24 cellular contexts compared by ENCODE assay signal in the genomic region with DNA sequence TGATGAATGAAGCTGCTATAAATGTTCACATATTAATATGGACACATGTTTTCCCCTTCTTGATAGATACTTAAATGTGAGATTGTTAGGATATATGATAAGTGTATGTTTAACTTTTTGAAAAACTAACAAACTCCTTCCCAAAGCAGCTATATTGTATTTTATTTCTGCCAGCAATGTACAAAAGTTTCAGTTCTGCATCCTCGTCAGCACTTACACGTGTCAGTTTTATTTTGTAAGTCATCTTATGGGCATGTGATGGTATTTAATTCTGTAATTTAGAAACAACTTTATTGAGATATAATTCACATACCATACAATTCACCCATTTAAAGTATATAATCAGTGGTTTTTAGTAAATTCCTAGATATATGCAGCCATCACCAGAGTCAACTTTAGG.
"Had no signal": no experiment of that assay in that cellular context is flagged by ENCODE, and none has a peak within 500 bp of the region (broad histone marks: within the 10 kb centered on the region; RNA-seq: fewer than 3 reads in every experiment).

No MANE protein-coding gene starts in this region.

- H3K4me1 ChIP-seq: colonic mucosa had no signal

- H3K27ac Mint-ChIP-seq: naive thymus-derived CD4-positive, alpha-beta T cell; nephron progenitor cell; stimulated activated naive B cell treated with anti-CD40 and anti-IgM and Interleukin-4, amounts not matched to agents 10 μg/mL and 1 μg/mL and 100 μg/mL, for 72 hours had no signal

- H3K4me3 Mint-ChIP-seq: naive thymus-derived CD4-positive, alpha-beta T cell; nephron progenitor cell; stimulated activated naive B cell treated with anti-CD40 and anti-IgM and Interleukin-4, amounts not matched to agents 10 μg/mL and 1 μg/mL and 100 μg/mL, for 72 hours had no signal

- H3K9me3 Mint-ChIP-seq: nephron progenitor cell; stimulated activated naive B cell treated with anti-CD40 and anti-IgM and Interleukin-4, amounts not matched to agents 10 μg/mL and 1 μg/mL and 100 μg/mL, for 72 hours had no signal

- H3K9me3 ChIP-seq: colonic mucosa, heart left ventricle, psoas muscle, spleen, stomach, thoracic aorta, transverse colon had no signal

- H3K36me3 ChIP-seq: colonic mucosa, heart left ventricle, spleen, stomach, thoracic aorta, transverse colon had no signal

- FAIRE-seq: frontal cortex had no signal

- H3K27me3 Mint-ChIP-seq: naive thymus-derived CD4-positive, alpha-beta T cell; stimulated activated naive B cell treated with anti-CD40 and anti-IgM and Interleukin-4, amounts not matched to agents 10 μg/mL and 1 μg/mL and 100 μg/mL, for 72 hours had no signal

- DNase-seq: colonic mucosa; effector CD8-positive, alpha-beta T cell; heart left ventricle; hippocampal formation; left colon; left ventricle myocardium superior; mesendoderm; naive thymus-derived CD4-positive, alpha-beta T cell; nephron progenitor cell; psoas muscle; retina; spleen; stimulated activated CD4-positive, alpha-beta T cell treated with anti-CD3 and anti-CD28 coated beads, Interleukin-15, amount 100 ng/mL, for 24 hours; stimulated activated CD4-positive, alpha-beta T cell treated with anti-CD3 and anti-CD28 coated beads, Interleukin-1b, Interleukin-23, amount 100 ng/mL, for 48 hours; stimulated activated CD4-positive, alpha-beta T cell treated with anti-CD3 and anti-CD28 coated beads, Interleukin-4, amount 100 ng/mL, for 24 hours; stimulated activated naive B cell treated with anti-CD40 and anti-IgM and Interleukin-4, amounts not matched to agents 10 μg/mL and 1 μg/mL and 100 μg/mL, for 72 hours; stomach; substantia nigra; transverse colon had no signal

- H3K4me3 ChIP-seq: colonic mucosa, heart left ventricle, lung, psoas muscle, spleen, stomach, thoracic aorta, transverse colon had no signal

- ATAC-seq: esophagus mucosa; heart left ventricle; left colon; left ventricle myocardium superior; naive thymus-derived CD4-positive, alpha-beta T cell; psoas muscle; sciatic nerve; stimulated activated naive B cell treated with anti-CD40 and anti-IgM and Interleukin-4, amounts not matched to agents 10 μg/mL and 1 μg/mL and 100 μg/mL, for 72 hours had no signal

- H3K27ac ChIP-seq: colonic mucosa, heart left ventricle, psoas muscle, spleen, stomach, thoracic aorta, transverse colon had no signal

- H3K27me3 ChIP-seq: colonic mucosa, heart left ventricle, spleen, stomach, transverse colon had no signal
